11 cellular contexts compared by ENCODE assay signal in genomic region chr13:46146898-46147297, GRCh38. TPM values are rescaled to one million over a fixed set of nuclear protein-coding genes. Genes with fewer than 3 reads are reported as not detected.
DNase-seq lines count a peak whose midpoint lies in the region; ATAC-seq and TF ChIP-seq lines count a peak whose summit lies in the region.
"Had no signal": no experiment of that assay in that cellular context is flagged by ENCODE, and none has a peak within 500 bp of the region (broad histone marks: within the 10 kb centered on the region; RNA-seq: fewer than 3 reads in every experiment).

No MANE protein-coding gene starts in this region.

- TF ChIP-seq CTCF in AG09309 (IDR thresholded peaks at IDR 0.05; ENCODE audit: control insufficient read depth, insufficient read depth, low read depth, low read length, missing control alignments) (peak; percentile 31), kidney epithelial cell (IDR thresholded peaks at IDR 0.05; ENCODE audit: insufficient read depth, low read length, poor library complexity, severe bottlenecking) (peak; percentile 35), GM13977 (IDR thresholded peaks at IDR 0.05; ENCODE audit: extremely low read depth, insufficient read depth, missing control alignments) (no peak), gastrocnemius medialis (IDR thresholded peaks at IDR 0.05 in 4 of 5, conservative IDR thresholded peaks at IDR 0.05 in 1 of 5) (no peak)

- no peaks in the 10 kb centered on the region for H3K4me1 ChIP-seq in gastrocnemius medialis
- H3K4me1 ChIP-seq: gastroesophageal sphincter had no signal

- peak overlapping the region; percentile 29 for H3K27ac Mint-ChIP-seq in activated naive CD8-positive, alpha-beta T cell

- no peaks in the 10 kb centered on the region for H3K27me3 Mint-ChIP-seq in activated naive CD8-positive, alpha-beta T cell

- DNase-seq in AG09309 (ENCODE audit: low read depth) (no peak), kidney epithelial cell (ENCODE audit: low read depth) (no peak), mesenteric fat pad (ENCODE audit: low spot score) (no peak), GM13977 (ENCODE audit: low spot score) (no peak), gastrocnemius medialis (no peak)
- DNase-seq: activated effector memory CD4-positive, alpha-beta T cell treated with Interleukin-2 at 50 U/mL for 16 hours had no signal

- peaks cover 13% of the 10 kb centered on the region for H3K36me3 Mint-ChIP-seq in activated naive CD8-positive, alpha-beta T cell

- in situ Hi-C loops in GM18951 (cut with MboI; ENCODE audit: low sequenced_read_pairs, unreplicated experiment), result no loop called here
- in situ Hi-C loops in GM13977 (cut with MboI; ENCODE audit: low pct_unique_long_range_greater_than_20kb, low sequenced_read_pairs, unreplicated experiment), result no loop called here
- in situ Hi-C loops in gastrocnemius medialis (cut with MboI; ENCODE audit: low sequenced_read_pairs in 4 of 4), result loop anchor here in 1 of 4 donors (25.0 kb wide), 1 partner anchor 335 kb away; no protein-coding TSS in a partner anchor

- intact Hi-C loops in gastrocnemius medialis (cut with DNase I; ENCODE audit: low total_unique reads), result no loop called here

- H3K4me1 Mint-ChIP-seq in activated naive CD8-positive, alpha-beta T cell (ENCODE audit: low read depth), result peaks cover 28% of the 10 kb centered on the region

- H3K9me3 ChIP-seq in gastrocnemius medialis, result no peaks in the 10 kb centered on the region
- H3K9me3 ChIP-seq: gastroesophageal sphincter had no signal

- H3K4me3 ChIP-seq in AG09309 (ENCODE audit: control insufficient read depth, low read depth, low read length) (no peak overlapping the region), kidney epithelial cell (ENCODE audit: low read depth, low read length) (no peak overlapping the region), gastrocnemius medialis (no peak overlapping the region)
- H3K4me3 ChIP-seq: gastroesophageal sphincter had no signal

- no peak overlapping the region for H3K27ac ChIP-seq in gastrocnemius medialis
- H3K27ac ChIP-seq: gastroesophageal sphincter had no signal

- H3K9me3 Mint-ChIP-seq in activated naive CD8-positive, alpha-beta T cell (ENCODE audit: low read depth), result no peaks in the 10 kb centered on the region

- ATAC-seq in gastrocnemius medialis (no peak), GM18870 (IDR thresholded peaks at IDR 0.05; ENCODE audit: unreplicated experiment) (no peak)
- ATAC-seq: gastroesophageal sphincter had no signal

- no peak overlapping the region for H3K4me3 Mint-ChIP-seq in activated naive CD8-positive, alpha-beta T cell

- no peaks in the 10 kb centered on the region for H3K27me3 ChIP-seq in kidney epithelial cell (ENCODE audit: control insufficient read depth, insufficient read depth, low read length)
- H3K27me3 ChIP-seq in gastrocnemius medialis, result peaks cover 0 to 3% (median 0%) of the 10 kb centered on the region in 3 donors
- H3K27me3 ChIP-seq: gastroesophageal sphincter had no signal

- peak; percentile 20 for TF ChIP-seq POLR2A in GM18951 (IDR thresholded peaks at IDR 0.05; ENCODE audit: extremely low read depth, insufficient read depth, insufficient read length)
- TF ChIP-seq POLR2A in gastrocnemius medialis (IDR thresholded peaks at IDR 0.05), result no peak

- H3K36me3 ChIP-seq in kidney epithelial cell (ENCODE audit: control insufficient read depth, insufficient read depth, low read length) (no peaks in the 10 kb centered on the region), gastrocnemius medialis (no peaks in the 10 kb centered on the region)
- H3K36me3 ChIP-seq: gastroesophageal sphincter had no signal

RNA-seq across cellular contexts. Expression of gene LCP1, which starts 35.1 kb away (rescaled TPM):
- total RNA-seq in kidney epithelial cell, result 83.1 and 87.6 TPM in 2 replicates
- 195 TPM for total RNA-seq in mesenteric fat pad
- total RNA-seq in gastrocnemius medialis, result 10 to 100 TPM in 2 of 4 donors, 1 to 10 TPM in 2; 3.7 to 12.5 (median 10.1) TPM

RNA-seq across cellular contexts. Expression of gene CPB2, which starts 42.1 kb away (rescaled TPM):
- total RNA-seq in kidney epithelial cell (not detected in 2 replicates), mesenteric fat pad (not detected), gastrocnemius medialis (1 to 10 TPM in 1 of 4 donors, under 1 TPM in 1, not detected in 2; 0.42 to 1.4 TPM)
- total RNA-seq: gastroesophageal sphincter, renal cortical epithelial cell had no signal

Comparison
In these comparisons a context has a peak if more than half of its experiments do, and no peak if none do; other contexts are left out.
1. CTCF ChIP-seq: peak in AG09309 (single experiment) and kidney epithelial cell (single experiment); none in GM13977 (single experiment) and gastrocnemius medialis (0 of 5).